In the genomic region with DNA sequence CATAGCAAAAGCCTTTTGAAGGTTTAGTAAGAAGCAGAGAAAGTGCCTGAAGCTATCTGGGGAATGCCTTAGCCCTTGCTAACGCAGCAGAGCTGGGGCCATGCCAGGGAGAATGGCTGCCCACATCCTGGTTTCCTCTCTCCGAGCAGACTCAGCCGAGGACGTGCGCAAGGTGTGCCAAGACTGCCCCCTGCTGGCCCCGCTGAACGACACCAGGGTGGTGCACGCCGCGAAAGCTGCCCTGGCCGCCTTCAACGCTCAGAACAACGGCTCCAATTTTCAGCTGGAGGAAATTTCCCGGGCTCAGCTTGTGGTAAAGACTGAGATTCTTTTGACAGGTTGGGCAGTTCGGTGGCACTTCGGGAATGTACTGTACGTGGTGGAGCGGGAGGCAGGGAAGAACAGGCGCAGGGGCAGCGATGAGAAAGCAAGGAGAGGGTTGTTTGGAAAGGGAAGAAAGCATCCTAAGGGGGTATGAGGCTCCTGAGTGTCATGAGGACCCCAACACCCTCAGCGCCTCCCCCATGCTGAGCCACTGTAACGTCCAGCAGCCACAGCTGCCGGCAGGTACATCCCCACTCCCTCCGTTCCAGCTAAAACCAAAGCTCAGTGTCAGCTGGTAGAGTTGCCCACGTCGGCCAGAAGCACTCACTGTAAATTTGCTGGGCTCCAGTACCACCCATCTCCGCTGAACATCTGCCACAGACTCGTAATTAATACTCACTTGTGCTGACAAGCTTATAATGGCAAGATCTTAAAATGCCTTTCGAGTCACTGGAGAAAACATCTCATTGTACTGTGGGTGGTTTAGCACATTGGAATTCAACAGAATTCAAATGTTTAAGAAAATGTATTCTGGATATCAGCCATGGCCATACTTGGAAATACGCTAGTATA, we compare ENCODE assay signal across 8 cellular contexts. TPM values are rescaled to one million over a fixed set of nuclear protein-coding genes. Genes with fewer than 3 reads are reported as not detected.
A peak's percentile ranks its signal among the peaks of the same experiment; 100 is the strongest.
DNase-seq lines count a peak whose midpoint lies in the region; ATAC-seq and TF ChIP-seq lines count a peak whose summit lies in the region.

No MANE protein-coding gene starts in this region.

- peaks cover 0 to under 1% of the 10 kb centered on the region in 2 donors for H3K27me3 ChIP-seq in aorta (ENCODE audit: control insufficient read depth in 1 of 2, insufficient read depth in 2 of 2, low read length in 1 of 2)

- H3K9me3 Mint-ChIP-seq in activated naive CD8-positive, alpha-beta T cell treated with anti-CD3 and anti-CD28 coated beads, Interleukin-2, amount 10 ng/mL, durations not matched to agents 7 days and 5 days = no peaks in the 10 kb centered on the region

- peak overlapping the region; percentile 66 for H3K4me3 Mint-ChIP-seq in activated naive CD8-positive, alpha-beta T cell treated with anti-CD3 and anti-CD28 coated beads, Interleukin-2, amount 10 ng/mL, durations not matched to agents 7 days and 5 days

- H3K4me1 Mint-ChIP-seq in activated naive CD8-positive, alpha-beta T cell treated with anti-CD3 and anti-CD28 coated beads, Interleukin-2, amount 10 ng/mL, durations not matched to agents 7 days and 5 days = peaks cover 18% of the 10 kb centered on the region

- H3K36me3 Mint-ChIP-seq in activated naive CD8-positive, alpha-beta T cell treated with anti-CD3 and anti-CD28 coated beads, Interleukin-2, amount 10 ng/mL, durations not matched to agents 7 days and 5 days = no peaks in the 10 kb centered on the region

- H3K27ac ChIP-seq in aorta (ENCODE audit: low read depth in 1 of 2, low read length in 2 of 2) = no peak overlapping the region

- intact Hi-C loops in cardiac septum (cut with DNase I) (loop anchor here (2.0 kb wide), 1 partner anchor 136 kb away; no protein-coding TSS in a partner anchor), aorta (cut with DNase I) (loop anchor here (5.0 to 10.0 kb wide), 4 partner anchors 168 to 635 kb away; a partner anchor contains a TSS)

- H3K27me3 Mint-ChIP-seq in activated naive CD8-positive, alpha-beta T cell treated with anti-CD3 and anti-CD28 coated beads, Interleukin-2, amount 10 ng/mL, durations not matched to agents 7 days and 5 days = peaks cover 23% of the 10 kb centered on the region

- peak; percentile 93 for TF ChIP-seq CTCF in GM12875 (IDR thresholded peaks at IDR 0.05; ENCODE audit: borderline replicate concordance, insufficient read depth, low read depth, low read length)

- no peaks in the 10 kb centered on the region for H3K9me3 ChIP-seq in aorta (ENCODE audit: control insufficient read depth, low read length)

- H3K4me1 ChIP-seq in aorta (ENCODE audit: control insufficient read depth in 1 of 2, insufficient read depth in 2 of 2, low read length in 2 of 2) = no peaks in the 10 kb centered on the region

- ATAC-seq in HG02798 (IDR thresholded peaks at IDR 0.05; ENCODE audit: poor library complexity, unreplicated experiment) (peak; percentile 90), aorta (ENCODE audit: low FRiP score) (peak; percentile 92)
- peak; percentile 100 for ATAC-seq in activated naive CD8-positive, alpha-beta T cell treated with anti-CD3 and anti-CD28 coated beads, Interleukin-2, amount 10 ng/mL, durations not matched to agents 7 days and 5 days (ENCODE audit: low read depth)

- H3K27ac Mint-ChIP-seq in activated naive CD8-positive, alpha-beta T cell treated with anti-CD3 and anti-CD28 coated beads, Interleukin-2, amount 10 ng/mL, durations not matched to agents 7 days and 5 days = peak overlapping the region; percentile 22

- H3K4me3 ChIP-seq in GM12875 (ENCODE audit: low read depth, low read length) (no peak overlapping the region), aorta (ENCODE audit: low read length in 2 of 2) (no peak overlapping the region)

- POLR2A ChIA-PET in activated naive CD8-positive, alpha-beta T cell treated with anti-CD3 and anti-CD28 coated beads, Interleukin-2, amount 10 ng/mL, durations not matched to agents 7 days and 5 days (lab: Charles Lee) = interaction anchor here (1.1 to 6.3 kb wide), 6 partner anchors 47 to 679 kb away, joined by 3 to 36 read pairs (median 5); a partner anchor contains a TSS

- 12 to 14% methylated on average over 30 of the region's 30 CpGs for WGBS in aorta, 2 donors

- DNase-seq in NCI-H1105 treated with DMSO at 0.1 percent for 48 hours (lab: John Stamatoyannopoulos, UW) = peak; percentile 93
- peak; percentile 73 to 90 for DNase-seq in SW 1271 (lab: John Stamatoyannopoulos, UW)
- peak; percentile 83 for DNase-seq in activated naive CD8-positive, alpha-beta T cell treated with anti-CD3 and anti-CD28 coated beads, Interleukin-2, amount 10 ng/mL, durations not matched to agents 7 days and 5 days
- peak; percentile 94 for DNase-seq in cardiac septum (ENCODE audit: low spot score)
- DNase-seq in pulmonary artery endothelial cell (ENCODE audit: low read depth, low spot score) = peak; percentile 67
- peak; percentile 96 to 97 for DNase-seq in aorta

- no peaks in the 10 kb centered on the region for H3K36me3 ChIP-seq in aorta (ENCODE audit: control insufficient read depth in 1 of 2, insufficient read depth in 2 of 2, low read length in 1 of 2)

RNA-seq across cellular contexts. Expression of a gene that starts 4.4 kb away (rescaled TPM):
- total RNA-seq in activated naive CD8-positive, alpha-beta T cell treated with anti-CD3 and anti-CD28 coated beads, Interleukin-2, amount 10 ng/mL, durations not matched to agents 7 days and 5 days = not detected
- total RNA-seq in cardiac septum (not detected), pulmonary artery endothelial cell (not detected in 2 replicates), aorta (not detected)
- polyA plus RNA-seq in aorta = under 1 TPM in 1 of 2 donors, not detected in 1; 0.13 TPM

RNA-seq across cellular contexts. Expression of a gene that starts 22.9 kb away (rescaled TPM):
- total RNA-seq in activated naive CD8-positive, alpha-beta T cell treated with anti-CD3 and anti-CD28 coated beads, Interleukin-2, amount 10 ng/mL, durations not matched to agents 7 days and 5 days = not detected
- total RNA-seq in cardiac septum (not detected), pulmonary artery endothelial cell (not detected in 2 replicates), aorta (not detected)
- not detected for polyA plus RNA-seq in aorta

RNA-seq across cellular contexts. Expression of a gene that starts 46.8 kb away (rescaled TPM):
- total RNA-seq in activated naive CD8-positive, alpha-beta T cell treated with anti-CD3 and anti-CD28 coated beads, Interleukin-2, amount 10 ng/mL, durations not matched to agents 7 days and 5 days = 10 to 100 TPM; 37.0 to 41.2 TPM
- total RNA-seq in cardiac septum = 34.3 TPM
- 56.9 and 96.3 TPM in 2 replicates for total RNA-seq in pulmonary artery endothelial cell
- 10 to 100 TPM; 35.0 to 47.0 TPM for total RNA-seq in aorta
- 10 to 100 TPM; 36.7 to 40.2 TPM for polyA plus RNA-seq in aorta

RNA-seq across cellular contexts. Expression of a gene that starts 48.5 kb away (rescaled TPM):
- not detected for total RNA-seq in activated naive CD8-positive, alpha-beta T cell treated with anti-CD3 and anti-CD28 coated beads, Interleukin-2, amount 10 ng/mL, durations not matched to agents 7 days and 5 days
- total RNA-seq in cardiac septum (not detected), pulmonary artery endothelial cell (not detected in 2 replicates), aorta (not detected)
- polyA plus RNA-seq in aorta = not detected

RNA-seq across cellular contexts. Expression of a gene that starts 50.1 kb away (rescaled TPM):
- 10 to 100 TPM; 15.2 to 17.4 TPM for total RNA-seq in activated naive CD8-positive, alpha-beta T cell treated with anti-CD3 and anti-CD28 coated beads, Interleukin-2, amount 10 ng/mL, durations not matched to agents 7 days and 5 days
- total RNA-seq in cardiac septum (7.8 TPM), pulmonary artery endothelial cell (22.8 and 35.9 TPM in 2 replicates), aorta (10 to 100 TPM; 11.5 to 13.3 TPM)
- polyA plus RNA-seq in aorta = 1 to 10 TPM; 5.1 to 5.3 TPM
